ENCODE assay signal across 21 cellular contexts in the genomic region with DNA sequence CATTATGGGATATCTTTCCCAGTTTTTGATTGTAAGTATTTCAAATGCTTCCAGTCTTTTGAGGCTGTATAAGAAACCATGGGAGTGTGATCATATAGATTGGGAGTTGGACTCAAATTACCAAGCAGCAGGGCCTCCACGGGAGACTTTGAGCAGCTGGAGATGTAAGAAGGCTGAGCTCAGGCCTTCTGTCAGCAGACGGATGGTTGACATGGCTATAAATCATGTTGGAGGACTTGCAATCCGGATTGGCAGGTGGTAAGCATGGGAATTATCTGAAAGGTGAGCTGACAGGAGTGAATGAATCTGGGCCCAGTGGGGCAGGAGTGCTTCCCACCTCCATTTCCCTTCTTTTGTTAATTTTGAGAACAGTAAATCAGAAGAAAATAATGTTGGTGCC.
DNase-seq lines count a peak whose midpoint lies in the region; TF ChIP-seq lines count a peak whose summit lies in the region.
"Had no signal": no experiment of that assay in that cellular context is flagged by ENCODE, and none has a peak within 500 bp of the region (broad histone marks: within the 10 kb centered on the region; RNA-seq: fewer than 3 reads in every experiment).

No MANE protein-coding gene starts in this region.

- CTCF ChIA-PET in RWPE1 (lab: Yijun Ruan, JAX), result interaction anchor here (1.0 to 13.4 kb wide), 2 partner anchors 68 to 80 kb away, joined by 4 to 282 read pairs; partner anchors contain the start of gene PPM1J

- TF ChIP-seq CTCF in HFFc6 (IDR thresholded peaks at IDR 0.05) (no peak), RWPE1 (conservative IDR thresholded peaks at IDR 0.05; ENCODE audit: low read depth) (no peak)

- H3K36me3 Mint-ChIP-seq in HFFc6 (ENCODE audit: low read depth), result no peaks in the 10 kb centered on the region
- H3K36me3 Mint-ChIP-seq: CD14-positive monocyte; memory B cell; stimulated activated naive B cell treated with anti-CD40 and anti-IgM and Interleukin-4, amounts not matched to agents 10 μg/mL and 1 μg/mL and 100 μg/mL, for 72 hours had no signal

- POLR2A ChIA-PET in RWPE1 (lab: Yijun Ruan, JAX; ENCODE audit: low non-redundant PET), result no interaction called here

- H3K4me1 Mint-ChIP-seq in HFFc6 (ENCODE audit: low read depth), result no peaks in the 10 kb centered on the region
- H3K4me1 Mint-ChIP-seq: CD14-positive monocyte; central memory CD8-positive, alpha-beta T cell had no signal

- H3K9me3 Mint-ChIP-seq in HFFc6, result no peaks in the 10 kb centered on the region
- H3K9me3 Mint-ChIP-seq: activated CD4-positive, alpha-beta T cell treated with anti-CD3 and anti-CD28 coated beads, Interleukin-2, amount 10 ng/mL, durations not matched to agents 24 days and 14 days; activated T-cell treated with anti-CD3 and anti-CD28 coated beads, Interleukin-2, amount 50 U/mL, for 24 hours; central memory CD8-positive, alpha-beta T cell; dendritic cell treated with granulocyte-macrophage colony-stimulating factor and Interleukin-4, amounts not matched to agents 40 ng/mL and 50 ng/mL, for 4 days; memory B cell; stimulated activated naive B cell treated with anti-CD40 and anti-IgM and Interleukin-4, amounts not matched to agents 10 μg/mL and 1 μg/mL and 100 μg/mL, for 72 hours had no signal

- H3K27me3 Mint-ChIP-seq in HFFc6 (ENCODE audit: insufficient read depth), result peaks cover 16% of the 10 kb centered on the region
- H3K27me3 Mint-ChIP-seq: activated CD4-positive, alpha-beta T cell treated with anti-CD3 and anti-CD28 coated beads, Interleukin-2, amount 10 ng/mL, durations not matched to agents 24 days and 14 days; activated T-cell treated with anti-CD3 and anti-CD28 coated beads, Interleukin-2, amount 50 U/mL, for 24 hours; central memory CD8-positive, alpha-beta T cell had no signal

- no peak overlapping the region for H3K27ac ChIP-seq in RWPE1
- H3K27ac ChIP-seq: esophagus muscularis mucosa, prostate gland, sigmoid colon had no signal

- peak; percentile 22 for DNase-seq in NCI-H1105 treated with DMSO at 0.1 percent for 48 hours (lab: John Stamatoyannopoulos, UW)
- DNase-seq in NCI-H2107 treated with DMSO at 0.1 percent for 48 hours (lab: John Stamatoyannopoulos, UW; ENCODE audit: unreplicated experiment), result peak; percentile 76
- peak; percentile 94 for DNase-seq in NCI-H524 treated with DMSO at 0.1 percent for 48 hours (lab: John Stamatoyannopoulos, UW)
- DNase-seq in pons (ENCODE audit: low spot score), result peak; percentile 16
- no peak for DNase-seq in HFFc6
- no peak for DNase-seq in RWPE1 (ENCODE audit: low spot score)
- no peak for DNase-seq in stimulated activated CD4-positive, alpha-beta T cell treated with anti-CD3 and anti-CD28 coated beads, Interleukin-4, amount 100 ng/mL, for 1 hour
- DNase-seq: activated CD4-positive, alpha-beta T cell treated with anti-CD3 and anti-CD28 coated beads, Interleukin-2, amount 10 ng/mL, durations not matched to agents 24 days and 14 days; activated naive CD4-positive, alpha-beta T cell treated with Interleukin-2 at 50 U/mL for 16 hours; activated T-cell treated with anti-CD3 and anti-CD28 coated beads, Interleukin-2, amount 50 U/mL, for 24 hours; hypothalamus; KBM-7; NCI-H345; sigmoid colon; stimulated activated naive B cell treated with anti-CD40 and anti-IgM and Interleukin-4, amounts not matched to agents 10 μg/mL and 1 μg/mL and 100 μg/mL, for 72 hours had no signal

- no peak overlapping the region for H3K27ac Mint-ChIP-seq in HFFc6
- H3K27ac Mint-ChIP-seq: activated CD4-positive, alpha-beta T cell treated with anti-CD3 and anti-CD28 coated beads, Interleukin-2, amount 10 ng/mL, durations not matched to agents 24 days and 14 days; activated T-cell treated with anti-CD3 and anti-CD28 coated beads, Interleukin-2, amount 50 U/mL, for 24 hours; CD14-positive monocyte; dendritic cell treated with granulocyte-macrophage colony-stimulating factor and Interleukin-4, amounts not matched to agents 40 ng/mL and 50 ng/mL, for 4 days; memory B cell; stimulated activated naive B cell treated with anti-CD40 and anti-IgM and Interleukin-4, amounts not matched to agents 10 μg/mL and 1 μg/mL and 100 μg/mL, for 72 hours had no signal

- no peak overlapping the region for H3K4me3 Mint-ChIP-seq in HFFc6
- H3K4me3 Mint-ChIP-seq: activated CD4-positive, alpha-beta T cell treated with anti-CD3 and anti-CD28 coated beads, Interleukin-2, amount 10 ng/mL, durations not matched to agents 24 days and 14 days; activated T-cell treated with anti-CD3 and anti-CD28 coated beads, Interleukin-2, amount 50 U/mL, for 24 hours; CD14-positive monocyte; central memory CD8-positive, alpha-beta T cell; dendritic cell treated with granulocyte-macrophage colony-stimulating factor and Interleukin-4, amounts not matched to agents 40 ng/mL and 50 ng/mL, for 4 days; memory B cell; stimulated activated naive B cell treated with anti-CD40 and anti-IgM and Interleukin-4, amounts not matched to agents 10 μg/mL and 1 μg/mL and 100 μg/mL, for 72 hours had no signal

Comparison
In these comparisons a context has a peak if more than half of its experiments do, and no peak if none do; other contexts are left out.
1. DNase-seq: peak in NCI-H1105 treated with DMSO at 0.1 percent for 48 hours (single experiment), NCI-H2107 treated with DMSO at 0.1 percent for 48 hours (single experiment), NCI-H524 treated with DMSO at 0.1 percent for 48 hours (single experiment) and pons (single experiment); none in HFFc6 (single experiment), RWPE1 (single experiment) and stimulated activated CD4-positive, alpha-beta T cell treated with anti-CD3 and anti-CD28 coated beads, Interleukin-4, amount 100 ng/mL, for 1 hour (single experiment).